Comparison of ENCODE assay signal across 8 cellular contexts in genomic region chr20:346640-347316, GRCh38. TPM values are rescaled to one million over a fixed set of nuclear protein-coding genes. Genes with fewer than 3 reads are reported as not detected.
DNase-seq lines count a peak whose midpoint lies in the region; ATAC-seq and TF ChIP-seq lines count a peak whose summit lies in the region.

Gene NRSN2 (plus strand): TSS chr20:347111. CDS start chr20:349644, 2,533 bp downstream.

- ATAC-seq in GM18511 (IDR thresholded peaks at IDR 0.05; ENCODE audit: unreplicated experiment): peak; percentile 51
- no peak for ATAC-seq in HG03097 (IDR thresholded peaks at IDR 0.05; ENCODE audit: low FRiP score, unreplicated experiment)

- H3K9ac ChIP-seq in HUES64 (ENCODE audit: low read depth, low read length) (peak within 1 kb of the TSS; percentile 64), skeletal muscle satellite cell (ENCODE audit: low read depth, low read length) (peak within 1 kb of the TSS; percentile 86)

- peaks cover 3% of the 10 kb centered on the region; the same call in 1 of the 2 replicates for H3K27me3 ChIP-seq in HUES64 (ENCODE audit: insufficient read depth, low read length)
- H3K27me3 ChIP-seq in SJCRH30: no peaks in the 10 kb centered on the region
- no peaks in the 10 kb centered on the region for H3K27me3 ChIP-seq in skeletal muscle satellite cell (ENCODE audit: control insufficient read depth, insufficient read depth, low read length)

- no peak for DNase-seq in AG09309 (ENCODE audit: low read depth)
- DNase-seq in SJCRH30: peak; percentile 76 to 79
- peak; percentile 88 for DNase-seq in cerebellum (ENCODE audit: low spot score)
- DNase-seq in islet precursor cell: peak; percentile 85

- no peak for TF ChIP-seq CTCF in AG09309 (IDR thresholded peaks at IDR 0.05; ENCODE audit: control insufficient read depth, insufficient read depth, low read depth, low read length, missing control alignments)

- H3K4me3 ChIP-seq in AG09309 (ENCODE audit: control insufficient read depth, low read depth, low read length) (peak within 1 kb of the TSS; percentile 68), HUES64 (ENCODE audit: low read length) (peak within 1 kb of the TSS; percentile 66), SJCRH30 (peak within 1 kb of the TSS; percentile 67), skeletal muscle satellite cell (ENCODE audit: low read length) (peak within 1 kb of the TSS; percentile 88)

- H3K36me3 ChIP-seq in HUES64 (ENCODE audit: insufficient read depth, low read length) (no peaks in the 10 kb centered on the region), SJCRH30 (no peaks in the 10 kb centered on the region), skeletal muscle satellite cell (ENCODE audit: insufficient read depth, low read length) (no peaks in the 10 kb centered on the region)

- H3K4me2 ChIP-seq in skeletal muscle satellite cell (ENCODE audit: low read length): peak within 1 kb of the TSS; percentile 96

- peaks cover 15% of the 10 kb centered on the region for H3K4me1 ChIP-seq in HUES64 (ENCODE audit: insufficient read depth, low read length)
- H3K4me1 ChIP-seq in SJCRH30: peaks cover 6% of the 10 kb centered on the region; the same call in 1 of the 2 replicates
- H3K4me1 ChIP-seq in skeletal muscle satellite cell (ENCODE audit: control insufficient read depth, insufficient read depth, low read length): peaks cover 5% of the 10 kb centered on the region

- WGBS in HUES64: under 1% methylated on average over 50 of the region's 50 CpGs

- no peaks in the 10 kb centered on the region for H3K9me3 ChIP-seq in HUES64 (ENCODE audit: insufficient read depth, low read depth, low read length)
- H3K9me3 ChIP-seq in SJCRH30 (replicated peaks): no peaks in the 10 kb centered on the region
- peaks cover 6% of the 10 kb centered on the region for H3K9me3 ChIP-seq in skeletal muscle satellite cell (replicated peaks; ENCODE audit: low read length)

- peak within 1 kb of the TSS; percentile 82; the same call in 1 of the 2 replicates for H3K27ac ChIP-seq in HUES64 (ENCODE audit: low read depth, low read length)
- H3K27ac ChIP-seq in SJCRH30: peak within 1 kb of the TSS; percentile 90

RNA-seq across cellular contexts. Expression of gene NRSN2, which starts in this region (rescaled TPM):
- polyA plus RNA-seq in HUES64 (2013, experiment 1 of 2): 20.6 TPM
- 23.5 TPM for polyA plus RNA-seq in HUES64 (2013, experiment 2 of 2)
- total RNA-seq in SJCRH30 (2014; rRNA removed; shearing (Covaris generic)): 13.2 and 14.9 TPM in 2 replicates
- 21.0 TPM for total RNA-seq in cerebellum
- total RNA-seq in skeletal muscle satellite cell (2012; rRNA removed): 18.0 and 28.8 TPM in 2 replicates
